In the genomic region with DNA sequence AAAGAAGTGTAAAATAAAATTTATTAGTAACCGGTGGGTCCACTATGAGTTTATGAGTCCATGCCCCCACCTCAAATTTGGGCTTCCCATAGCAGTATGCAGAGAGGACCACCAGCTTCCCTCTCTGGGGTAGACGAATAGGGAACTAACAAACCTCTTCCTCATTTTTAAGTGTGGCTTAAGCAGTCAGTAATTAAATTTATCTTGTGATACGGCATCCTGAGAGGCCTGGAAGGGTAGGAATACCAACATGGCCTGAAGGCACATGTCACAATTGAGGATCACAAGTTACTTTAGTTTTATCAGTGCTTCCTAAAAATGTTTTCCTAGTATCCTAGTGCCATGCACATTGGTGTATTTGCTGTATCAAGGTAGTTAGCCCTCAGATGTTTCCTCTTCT, we compare ENCODE assay signal across 18 cellular contexts.
"Had no signal": no experiment of that assay in that cellular context is flagged by ENCODE, and none has a peak within 500 bp of the region (broad histone marks: within the 10 kb centered on the region; RNA-seq: fewer than 3 reads in every experiment).

No MANE protein-coding gene starts in this region.

- H3K4me3 ChIP-seq: gastrocnemius medialis, mucosa of descending colon, suprapubic skin had no signal

- H3K4me3 Mint-ChIP-seq: activated naive CD8-positive, alpha-beta T cell; natural killer cell treated with Interleukin-12 subunit alpha and Interleukin-12 subunit beta and Interleukin-15 and Interleukin-18, amount 100 ng/mL, for 72 hours; type B pancreatic cell had no signal

- ATAC-seq: gastrocnemius medialis; left lobe of liver; mucosa of descending colon; natural killer cell treated with Interleukin-12 subunit alpha and Interleukin-12 subunit beta and Interleukin-15 and Interleukin-18, amount 100 ng/mL, for 72 hours had no signal

- H3K27me3 ChIP-seq: brain microvascular endothelial cell, gastrocnemius medialis, suprapubic skin had no signal

- H3K9me3 ChIP-seq: gastrocnemius medialis, mucosa of descending colon, suprapubic skin had no signal

- H3K36me3 ChIP-seq: brain microvascular endothelial cell, gastrocnemius medialis, suprapubic skin had no signal

- H3K4me1 ChIP-seq: gastrocnemius medialis had no signal

- H3K27ac Mint-ChIP-seq: activated naive CD8-positive, alpha-beta T cell; natural killer cell treated with Interleukin-12 subunit alpha and Interleukin-12 subunit beta and Interleukin-15 and Interleukin-18, amount 100 ng/mL, for 72 hours; type B pancreatic cell had no signal

- DNase-seq: activated CD4-positive, alpha-beta T cell treated with anti-CD3 and anti-CD28 coated beads, Interleukin-2, amount 50 U/mL, for 4 hours; activated CD4-positive, CD25-positive, alpha-beta regulatory T cell treated with anti-CD3 and anti-CD28 coated beads, Interleukin-2, amount 50 U/mL, for 72 hours; activated effector memory CD4-positive, alpha-beta T cell treated with anti-CD3 and anti-CD28 coated beads, Interleukin-2, amount 50 U/mL, for 16 hours; activated T-cell treated with anti-CD3 and anti-CD28 coated beads, Interleukin-2, amount 50 U/mL, for 1 hour; brain microvascular endothelial cell; effector memory CD4-positive, alpha-beta T cell; gastrocnemius medialis; islet precursor cell; mammary epithelial cell; mucosa of descending colon; occipital lobe; stimulated activated CD4-positive, alpha-beta T cell treated with anti-CD3 and anti-CD28 coated beads, Interleukin-2, amount 100 ng/mL, for 48 hours; stimulated activated naive CD4-positive, alpha-beta T cell treated with Interleukin-2 at 50 U/mL for 16 hours had no signal

- H3K9me3 Mint-ChIP-seq: natural killer cell treated with Interleukin-12 subunit alpha and Interleukin-12 subunit beta and Interleukin-15 and Interleukin-18, amount 100 ng/mL, for 72 hours had no signal

- H3K27ac ChIP-seq: brain microvascular endothelial cell, gastrocnemius medialis, suprapubic skin had no signal

- H3K27me3 Mint-ChIP-seq: activated naive CD8-positive, alpha-beta T cell; type B pancreatic cell had no signal
